11 cellular contexts compared by ENCODE assay signal in the genomic region with DNA sequence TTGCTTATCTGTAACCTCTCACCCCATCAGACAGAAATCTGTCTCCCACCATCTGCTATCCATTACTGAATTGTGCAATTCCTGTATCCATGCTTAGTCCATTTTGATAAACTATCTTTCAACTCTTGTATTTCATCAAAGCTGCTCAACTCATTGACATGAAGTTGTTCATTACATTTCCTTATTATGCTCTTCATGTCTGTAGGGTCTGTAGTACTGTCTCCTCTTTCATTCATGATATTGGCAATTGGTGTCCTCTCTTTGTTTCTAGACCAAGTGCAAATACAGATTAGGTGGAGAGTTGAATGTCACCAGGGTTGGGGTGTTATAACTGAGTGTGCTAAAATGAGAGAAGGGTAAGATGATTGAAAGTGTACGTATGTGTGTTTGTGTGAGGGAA.
"Had no signal": no experiment of that assay in that cellular context is flagged by ENCODE, and none has a peak within 500 bp of the region (broad histone marks: within the 10 kb centered on the region; RNA-seq: fewer than 3 reads in every experiment).

No MANE protein-coding gene starts in this region.

- FAIRE-seq: H1, H54 had no signal

- H3K36me3 ChIP-seq: HAP-1 had no signal

- DNase-seq: GM23248, GOT3, H7, H9, HCEC 1CT, HFFc6 had no signal

- H3K9me3 ChIP-seq: HAP-1 had no signal

- H2AFZ ChIP-seq: GM23248, GM23338 had no signal

- H3K9ac ChIP-seq: GM23248 had no signal

- ATAC-seq: GM23338, HCT116 had no signal

- H3K4me1 ChIP-seq: HAP-1 had no signal

- H3K27ac ChIP-seq: GM23248 had no signal

- H3K4me2 ChIP-seq: GM23338 had no signal

- H3K4me3 ChIP-seq: GM23248, GM23338, HAP-1 had no signal
